In the genomic region with DNA sequence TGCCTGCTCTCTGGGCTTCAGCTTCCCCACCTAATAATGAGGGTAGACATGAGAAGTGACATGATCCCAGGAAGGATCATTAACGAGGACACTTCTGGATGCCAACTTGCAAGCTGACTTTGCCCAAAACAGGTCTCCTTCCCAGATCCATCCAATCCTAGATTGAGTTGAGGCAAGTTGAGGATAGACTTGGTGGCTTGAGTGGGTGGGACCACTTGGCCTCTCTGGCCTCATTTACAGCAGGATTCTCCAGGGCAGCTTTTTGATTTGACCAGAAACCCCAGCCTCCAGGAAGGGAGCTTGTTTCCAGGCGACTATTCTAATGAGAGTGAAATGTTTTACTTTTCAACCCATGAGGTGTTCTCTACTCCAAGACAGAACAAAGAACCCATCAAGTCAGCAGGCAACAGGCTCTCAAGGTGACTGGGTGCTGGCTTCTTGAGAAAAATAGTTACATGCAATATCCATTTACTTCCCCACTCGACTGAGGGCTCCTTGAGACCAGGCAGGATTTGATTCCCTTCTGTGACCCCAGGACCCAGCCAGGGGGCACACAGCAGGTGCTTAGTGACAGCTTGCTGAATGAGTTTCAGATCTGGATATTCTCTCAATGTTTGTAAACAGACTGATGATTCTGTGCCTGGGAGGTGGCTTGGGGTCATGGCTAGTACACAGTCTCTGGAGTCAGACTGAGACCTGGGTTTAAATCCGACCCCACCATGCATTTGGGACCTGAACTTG, we compare ENCODE assay signal across 19 cellular contexts.
DNase-seq lines count a peak whose midpoint lies in the region; ATAC-seq and TF ChIP-seq lines count a peak whose summit lies in the region.
"Had no signal": no experiment of that assay in that cellular context is flagged by ENCODE, and none has a peak within 500 bp of the region (broad histone marks: within the 10 kb centered on the region; RNA-seq: fewer than 3 reads in every experiment).

No MANE protein-coding gene starts in this region.

- H3K36me3 ChIP-seq in heart right ventricle = no peaks in the 10 kb centered on the region
- H3K36me3 ChIP-seq in vagina = no peaks in the 10 kb centered on the region
- H3K36me3 ChIP-seq: MG63 had no signal

- TF ChIP-seq POLR2A in vagina (IDR thresholded peaks at IDR 0.05) = no peak

- peaks cover 13% of the 10 kb centered on the region for H3K36me3 Mint-ChIP-seq in chondrocyte (ENCODE audit: low read depth)
- peaks cover 15% of the 10 kb centered on the region for H3K36me3 Mint-ChIP-seq in osteocyte (ENCODE audit: unreplicated experiment)
- H3K36me3 Mint-ChIP-seq: CD8-positive, alpha-beta T cell had no signal

- in situ Hi-C loops in KBM-7 (cut with MboI; ENCODE audit: low pct_unique_long_range_greater_than_20kb, low sequenced_read_pairs) = no loop called here

- H3K27ac Mint-ChIP-seq in chondrocyte (ENCODE audit: unreplicated experiment) (no peak overlapping the region), osteocyte (ENCODE audit: unreplicated experiment) (no peak overlapping the region)
- H3K27ac Mint-ChIP-seq: B cell had no signal

- DNase-seq in cardiac septum (ENCODE audit: low spot score) (peak; percentile 43), heart right ventricle (no peak), chondrocyte (ENCODE audit: low spot score) (peak; percentile 29), osteocyte (ENCODE audit: extremely low spot score, unreplicated experiment) (peak; percentile 42), vagina (ENCODE audit: extremely low spot score in 2 of 2) (peak; percentile 61 to 71), KBM-7 (no peak), NCI-H2107 (lab: John Stamatoyannopoulos, UW) (no peak), DMS114 treated with DMSO at 0.1 percent for 48 hours (lab: John Stamatoyannopoulos, UW; ENCODE audit: unreplicated experiment) (no peak)
- DNase-seq: GOT3, MG63, NCI-H1092 treated with DMSO at 0.1 percent for 48 hours, NCI-H1694 treated with DMSO at 0.1 percent for 48 hours, NCI-H510A treated with DMSO at 0.1 percent for 48 hours, OCI-M1 had no signal

- H3K4me1 ChIP-seq in heart right ventricle = peaks cover 0 to 12% (median 0%) of the 10 kb centered on the region in 9 donors
- H3K4me1 ChIP-seq in vagina = peaks cover 35% of the 10 kb centered on the region
- H3K4me1 ChIP-seq: SJSA1 had no signal

- no peak for ATAC-seq in heart right ventricle
- ATAC-seq: CD8-positive, alpha-beta T cell; HepG2 had no signal

- H3K27ac ChIP-seq in heart right ventricle (no peak overlapping the region), vagina (no peak overlapping the region)
- H3K27ac ChIP-seq: RWPE1, SJSA1 had no signal

- no peak overlapping the region for H3K4me3 ChIP-seq in heart right ventricle
- no peak overlapping the region for H3K4me3 ChIP-seq in vagina
- H3K4me3 ChIP-seq: MG63, SJSA1 had no signal

- H3K27me3 Mint-ChIP-seq in chondrocyte (ENCODE audit: low read depth) (no peaks in the 10 kb centered on the region), osteocyte (ENCODE audit: unreplicated experiment) (no peaks in the 10 kb centered on the region)

- 77 to 78% methylated on average over 4 of the region's 4 CpGs for WGBS in heart right ventricle, 2 donors

- H3K27me3 ChIP-seq in heart right ventricle (peaks cover 0 to 10% (median 0%) of the 10 kb centered on the region in 7 donors), vagina (no peaks in the 10 kb centered on the region)
- H3K27me3 ChIP-seq: MG63, SJSA1 had no signal

- H3K4me3 Mint-ChIP-seq in chondrocyte (ENCODE audit: unreplicated experiment) = no peak overlapping the region
- H3K4me3 Mint-ChIP-seq in osteocyte (ENCODE audit: unreplicated experiment) = no peak overlapping the region
- H3K4me3 Mint-ChIP-seq: B cell; CD8-positive, alpha-beta T cell had no signal

- H3K9me3 ChIP-seq in heart right ventricle (no peaks in the 10 kb centered on the region), vagina (no peaks in the 10 kb centered on the region)
- H3K9me3 ChIP-seq: MG63, SJSA1 had no signal

- intact Hi-C loops in cardiac septum (cut with DNase I) (no loop called here), heart right ventricle (cut with DNase I) (loop anchor here in 1 of 10 donors (10.0 kb wide), 1 partner anchor 93 kb away; no protein-coding TSS in a partner anchor), vagina (cut with DNase I) (no loop called here)

- no peaks in the 10 kb centered on the region for H3K9me3 Mint-ChIP-seq in chondrocyte (ENCODE audit: low read depth)
- no peaks in the 10 kb centered on the region for H3K9me3 Mint-ChIP-seq in osteocyte (ENCODE audit: unreplicated experiment)
- H3K9me3 Mint-ChIP-seq: CD8-positive, alpha-beta T cell had no signal

- TF ChIP-seq CTCF in heart right ventricle (IDR thresholded peaks at IDR 0.05) (no peak), chondrocyte (IDR thresholded peaks at IDR 0.05) (no peak), osteocyte (IDR thresholded peaks at IDR 0.05) (no peak), vagina (IDR thresholded peaks at IDR 0.05) (no peak)

- H3K4me1 Mint-ChIP-seq in chondrocyte (ENCODE audit: low read depth) (peaks cover 31% of the 10 kb centered on the region), osteocyte (ENCODE audit: unreplicated experiment) (peaks cover 13% of the 10 kb centered on the region)
- H3K4me1 Mint-ChIP-seq: B cell had no signal

Comparison
In these comparisons a context has a peak if more than half of its experiments do, and no peak if none do; other contexts are left out.
1. DNase-seq: peak in cardiac septum (single experiment), chondrocyte (single experiment), osteocyte (single experiment) and vagina (2 of 2); none in heart right ventricle (0 of 2), KBM-7 (single experiment), NCI-H2107 (single experiment) and DMS114 treated with DMSO at 0.1 percent for 48 hours (single experiment).